In the genomic region with DNA sequence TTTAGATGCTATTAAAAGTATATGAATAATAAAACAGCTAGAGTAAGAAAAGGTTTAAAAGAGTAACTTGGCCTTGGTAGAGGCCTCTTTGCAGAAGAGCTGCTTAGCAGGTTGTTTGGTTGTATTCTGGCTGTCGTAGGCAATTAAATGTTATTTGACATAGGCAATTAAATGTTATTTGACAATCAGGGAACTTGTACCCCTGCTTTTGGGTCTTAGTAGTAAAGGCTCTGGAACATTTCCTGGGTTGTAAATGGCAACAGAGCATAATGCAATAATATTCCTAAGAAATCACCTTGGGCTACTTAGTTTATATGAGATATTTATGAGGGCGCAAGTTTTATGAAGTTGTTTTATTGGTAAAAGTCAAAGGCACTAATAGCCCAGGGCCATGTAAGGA, we compare ENCODE assay signal across 5 cellular contexts.
"Had no signal": no experiment of that assay in that cellular context is flagged by ENCODE, and none has a peak within 500 bp of the region (broad histone marks: within the 10 kb centered on the region; RNA-seq: fewer than 3 reads in every experiment).

No MANE protein-coding gene starts in this region.

- DNase-seq: IMR-90 had no signal

- ATAC-seq: HepG2, K562 had no signal

- H3K27ac ChIP-seq: HL-60 had no signal

- H3K4me3 ChIP-seq: K562 had no signal

- FAIRE-seq: HepG2, HTR-8/SVneo, K562 had no signal
